Comparison of ENCODE assay signal across 24 cellular contexts in genomic region chr4:73166212-73166611, GRCh38.
DNase-seq lines count a peak whose midpoint lies in the region; ATAC-seq, FAIRE-seq and TF ChIP-seq lines count a peak whose summit lies in the region.
"Had no signal": no experiment of that assay in that cellular context is flagged by ENCODE, and none has a peak within 500 bp of the region (broad histone marks: within the 10 kb centered on the region; RNA-seq: fewer than 3 reads in every experiment).

No MANE protein-coding gene starts in this region.

- no peak overlapping the region for H3K4me3 Mint-ChIP-seq in central memory CD8-positive, alpha-beta T cell
- H3K4me3 Mint-ChIP-seq: B cell; CD4-positive, alpha-beta T cell; CD8-positive, alpha-beta T cell had no signal

- no peak overlapping the region for H2AFZ ChIP-seq in HepG2 (ENCODE audit: low read length)

- no TSS peak for BruUV-seq in HepG2 (replicated peaks; lab: Mats Ljungman, UMichigan)

- H3K27ac ChIP-seq in HepG2 (ENCODE audit: extremely low read length, insufficient read depth, low read length) (no peak overlapping the region), right lobe of liver (no peak overlapping the region)
- H3K27ac ChIP-seq: 22Rv1; A549; BLaER1 treated with 17β-estradiol and CSF1 and Interleukin-3, amounts not matched to agents 10 nM and 100 nM; C4-2B had no signal

- H3K9me3 Mint-ChIP-seq in central memory CD8-positive, alpha-beta T cell = peaks cover 7% of the 10 kb centered on the region

- H3K36me3 Mint-ChIP-seq in central memory CD8-positive, alpha-beta T cell (ENCODE audit: insufficient read depth) = peaks cover 19% of the 10 kb centered on the region

- ATAC-seq in HepG2 (no peak), right lobe of liver (no peak), GM18498 (IDR thresholded peaks at IDR 0.05; ENCODE audit: unreplicated experiment) (no peak)
- no peak for ATAC-seq in central memory CD8-positive, alpha-beta T cell (replicated peaks; ENCODE audit: extremely low read depth, poor library complexity, severe bottlenecking)
- ATAC-seq: A549; CD8-positive, alpha-beta T cell; GM12878 had no signal

- FAIRE-seq in HepG2 (lab: Jason Lieb, UNC) = no peak
- FAIRE-seq: A549, GM12878, GM12892, GM18507 had no signal

- intact Hi-C loops in HepG2 (cut with micrococcal nuclease; ENCODE audit: unreplicated experiment) = no loop called here
- intact Hi-C loops in right lobe of liver (cut with DNase I) = no loop called here

- H3K4me1 Mint-ChIP-seq in central memory CD8-positive, alpha-beta T cell = peaks cover 1% of the 10 kb centered on the region
- H3K4me1 Mint-ChIP-seq: B cell had no signal

- no peaks in the 10 kb centered on the region for H3K9me3 ChIP-seq in HepG2 (ENCODE audit: low read length)
- no peaks in the 10 kb centered on the region for H3K9me3 ChIP-seq in right lobe of liver
- H3K9me3 ChIP-seq in MG63 = 0 out of 2 replicates have a peak, but pooled peaks cover 3% of the 10 kb centered on the region

- H3K79me2 ChIP-seq in HepG2 (ENCODE audit: insufficient read depth, low read length) = peaks cover 15% of the 10 kb centered on the region

- no peak for TF ChIP-seq POLR2A in HepG2 (IDR thresholded peaks at IDR 0.05; ENCODE audit: insufficient read depth in 1 of 2, low read depth in 2 of 2, low read length in 2 of 2)
- no peak for TF ChIP-seq POLR2A in right lobe of liver (IDR thresholded peaks at IDR 0.05)

- peak overlapping the region; percentile 32 for H3K27ac Mint-ChIP-seq in central memory CD8-positive, alpha-beta T cell (ENCODE audit: low read depth)
- H3K27ac Mint-ChIP-seq: B cell; CD4-positive, alpha-beta T cell; CD8-positive, alpha-beta T cell had no signal

- H3K4me3 ChIP-seq in HepG2 (replicated peaks in 1 of 3; ENCODE audit: insufficient read depth in 1 of 3, low read depth in 2 of 3, low read length in 3 of 3) = no peak overlapping the region
- H3K4me3 ChIP-seq in right lobe of liver = no peak overlapping the region
- no peak overlapping the region for H3K4me3 ChIP-seq in MG63
- H3K4me3 ChIP-seq: A549; BLaER1 treated with 17β-estradiol and CSF1 and Interleukin-3, amounts not matched to agents 10 nM and 100 nM; GM12878 had no signal

- no peak overlapping the region for H3K9ac ChIP-seq in HepG2 (ENCODE audit: insufficient read depth, low read depth, low read length)
- H3K9ac ChIP-seq: BLaER1 treated with 17β-estradiol and CSF1 and Interleukin-3, amounts not matched to agents 10 nM and 100 nM had no signal

- peaks cover 5% of the 10 kb centered on the region; the same call in 1 of the 2 replicates for H4K20me1 ChIP-seq in HepG2 (ENCODE audit: insufficient read depth, low read length)

- in situ Hi-C loops in HepG2 (cut with HindIII; ENCODE audit: extremely low pct_ligation_motif_present, low pct_unique_long_range_greater_than_20kb) = no loop called here

- POLR2A ChIA-PET in HepG2 (lab: Yijun Ruan, JAX) = interaction anchor here (1.3 kb wide), 1 partner anchor 92 kb away, joined by 3 read pairs; the partner anchor contains the start of gene ANKRD17

- H3K4me2 ChIP-seq in HepG2 (ENCODE audit: low read depth, low read length) = no peak overlapping the region
- H3K4me2 ChIP-seq: A549; BLaER1 treated with 17β-estradiol and CSF1 and Interleukin-3, amounts not matched to agents 10 nM and 100 nM had no signal

- no peak for TF ChIP-seq RAD21 in HepG2 (CRISPR knock-in tag; IDR thresholded peaks at IDR 0.05)

- H3K27me3 ChIP-seq in HepG2 (ENCODE audit: control insufficient read depth in 1 of 2, insufficient read depth in 2 of 2, low read length in 2 of 2) = no peaks in the 10 kb centered on the region
- H3K27me3 ChIP-seq in right lobe of liver = no peaks in the 10 kb centered on the region
- H3K27me3 ChIP-seq in MG63 = no peaks in the 10 kb centered on the region
- H3K27me3 ChIP-seq: BLaER1 treated with 17β-estradiol and CSF1 and Interleukin-3, amounts not matched to agents 10 nM and 100 nM had no signal

- H3K4me1 ChIP-seq in HepG2 (ENCODE audit: insufficient read depth, low read length) = no peaks in the 10 kb centered on the region
- H3K4me1 ChIP-seq in right lobe of liver = no peaks in the 10 kb centered on the region
- H3K4me1 ChIP-seq: A549 had no signal

- TF ChIP-seq EP300 in HepG2 (IDR thresholded peaks at IDR 0.05; ENCODE audit: low read depth in 2 of 2, low read length in 2 of 2) (no peak), HepG2 (CRISPR knock-in tag; IDR thresholded peaks at IDR 0.05; ENCODE audit: borderline replicate concordance) (no peak)

- no peak for DNase-seq in HepG2 (ENCODE audit: low spot score)
- no peak for DNase-seq in right lobe of liver
- DNase-seq in central memory CD8-positive, alpha-beta T cell (ENCODE audit: low spot score in 2 of 2) = no peak
- DNase-seq in MG63 = no peak
- DNase-seq: AML-193; CD4-positive, alpha-beta T cell; CD8-positive, alpha-beta T cell; COR-L47; DMS 273 treated with DMSO at 0.1 percent for 48 hours; DMS153; DMS53; DMS79; DND-41; EL; GDM1 had no signal

- no peaks in the 10 kb centered on the region for H3K27me3 Mint-ChIP-seq in central memory CD8-positive, alpha-beta T cell
- H3K27me3 Mint-ChIP-seq: B cell; CD4-positive, alpha-beta T cell had no signal

- TF ChIP-seq CTCF in HepG2 (CRISPR knock-in tag; IDR thresholded peaks at IDR 0.05) (no peak), right lobe of liver (IDR thresholded peaks at IDR 0.05) (no peak)

- peaks cover 22 to 83% of the 10 kb centered on the region in 2 experiments for H3K36me3 ChIP-seq in HepG2 (replicated peaks in 1 of 2; ENCODE audit: control insufficient read depth in 1 of 2, insufficient read depth in 2 of 2, low read length in 2 of 2)
- H3K36me3 ChIP-seq in right lobe of liver = peaks cover 0 to 7% (median 3%) of the 10 kb centered on the region in 4 donors
- peaks cover 28% of the 10 kb centered on the region for H3K36me3 ChIP-seq in MG63

- CTCF ChIA-PET in HepG2 (lab: Yijun Ruan, JAX; ENCODE audit: low intra/inter-chr PET ratio, low total read pairs) = no interaction called here

TF ChIP-seq in HepG2, 621 proteins besides CTCF, POLR2A, EP300 and RAD21:
- no peak for TF ChIP-seq JUND (CRISPR knock-in tag; IDR thresholded peaks at IDR 0.05)
- TF ChIP-seq ZFP1 (CRISPR knock-in tag; IDR thresholded peaks at IDR 0.05) = peak; percentile 97; the same call in 1 of the 2 replicates
TF ChIP-seq in HepG2: peak in this region for 1.
